Comparison of ENCODE assay signal across 8 cellular contexts in genomic region chr22:30302810-30303138, GRCh38. TPM values are rescaled to one million over a fixed set of nuclear protein-coding genes. Genes with fewer than 3 reads are reported as not detected.
A peak's percentile ranks its signal among the peaks of the same experiment; 100 is the strongest.
DNase-seq lines count a peak whose midpoint lies in the region; ATAC-seq, FAIRE-seq and TF ChIP-seq lines count a peak whose summit lies in the region.
"Had no signal": no experiment of that assay in that cellular context is flagged by ENCODE, and none has a peak within 500 bp of the region (broad histone marks: within the 10 kb centered on the region; RNA-seq: fewer than 3 reads in every experiment).

No MANE protein-coding gene starts in this region.

- DNase-seq in bronchial epithelial cell (ENCODE audit: low read depth) (peak; percentile 29), HK-2 (ENCODE audit: unreplicated experiment) (no peak)
- DNase-seq: NCI-H2081 treated with DMSO at 0.1 percent for 48 hours had no signal

- H3F3A ChIP-seq in OCI-LY1 (ENCODE audit: insufficient read depth, low read length) = 0 out of 2 replicates have a peak, but pooled peaks cover 3% of the 10 kb centered on the region

- no peaks in the 10 kb centered on the region for H3K79me2 ChIP-seq in OCI-LY1 (ENCODE audit: insufficient read depth, low read length)

- H3K9ac ChIP-seq in OCI-LY1 (ENCODE audit: low read length) = no peak overlapping the region; the same call in 1 of the 2 replicates

- peaks cover 15% of the 10 kb centered on the region; the same call in 1 of the 2 replicates for H3K36me3 ChIP-seq in OCI-LY1 (ENCODE audit: insufficient read depth, low read length)
- peaks cover 5% of the 10 kb centered on the region for H3K36me3 ChIP-seq in bronchial epithelial cell (ENCODE audit: control insufficient read depth, insufficient read depth, low read length)

- peak overlapping the region; percentile 99 for H3K27ac ChIP-seq in OCI-LY1 (ENCODE audit: low read depth, low read length, poor library complexity, severe bottlenecking)
- H3K27ac ChIP-seq in skin epidermis = peak overlapping the region in 20 of 21 experiments; percentile 42 to 97 (median 86)

- H3K9me2 ChIP-seq in OCI-LY1 (ENCODE audit: low read depth, low read length) = no peaks in the 10 kb centered on the region

- FAIRE-seq in bronchial epithelial cell (lab: Jason Lieb, UNC) = no peak

- H3K4me1 ChIP-seq in OCI-LY1 (ENCODE audit: insufficient read depth, low read length, severe bottlenecking) = peaks cover 62% of the 10 kb centered on the region

- no peaks in the 10 kb centered on the region for H3K27me3 ChIP-seq in OCI-LY1 (ENCODE audit: insufficient read depth, low read length)
- no peaks in the 10 kb centered on the region for H3K27me3 ChIP-seq in bronchial epithelial cell (ENCODE audit: control insufficient read depth, insufficient read depth, low read length)
- H3K27me3 ChIP-seq: foreskin keratinocyte had no signal

- H3K4me2 ChIP-seq in OCI-LY1 (ENCODE audit: low read length) = peak overlapping the region; percentile 28; the same call in 1 of the 2 replicates

- H3K4me3 ChIP-seq in OCI-LY1 (ENCODE audit: low read depth, low read length, poor library complexity, severe bottlenecking) = no peak overlapping the region
- no peak overlapping the region for H3K4me3 ChIP-seq in bronchial epithelial cell (ENCODE audit: low read depth, low read length)
- H3K4me3 ChIP-seq in skin epidermis = no peak overlapping the region

- H2AFZ ChIP-seq in OCI-LY1 (ENCODE audit: low read length) = no peak overlapping the region

- TF ChIP-seq CTCF in OCI-LY1 (IDR thresholded peaks at IDR 0.05; ENCODE audit: low read length) (no peak), bronchial epithelial cell (IDR thresholded peaks at IDR 0.05; ENCODE audit: insufficient read depth, low read length, severe bottlenecking) (no peak)

- ATAC-seq in GM19324 (IDR thresholded peaks at IDR 0.05; ENCODE audit: low FRiP score, unreplicated experiment) = no peak
- no peak for ATAC-seq in HG02840 (IDR thresholded peaks at IDR 0.05; ENCODE audit: low FRiP score, unreplicated experiment)

- H3K9me3 ChIP-seq in OCI-LY1 (ENCODE audit: low read length) = no peaks in the 10 kb centered on the region

- H4K20me1 ChIP-seq in OCI-LY1 (ENCODE audit: insufficient read depth, low read length) = no peaks in the 10 kb centered on the region

RNA-seq across cellular contexts. Expression of gene CASTOR1, which starts 13.5 kb away (rescaled TPM):
- 2.4 and 7.0 TPM in 2 replicates for total RNA-seq in bronchial epithelial cell

RNA-seq across cellular contexts. Expression of gene TBC1D10A, which starts 24.0 kb away (rescaled TPM):
- 6.6 and 12.2 TPM in 2 replicates for total RNA-seq in bronchial epithelial cell

RNA-seq across cellular contexts. Expression of gene OSM, which starts 36.1 kb away (rescaled TPM):
- not detected in 2 replicates for total RNA-seq in bronchial epithelial cell
- total RNA-seq: foreskin keratinocyte had no signal

RNA-seq across cellular contexts. Expression of gene SF3A1, which starts 53.9 kb away (rescaled TPM):
- total RNA-seq in bronchial epithelial cell = 17.9 and 20.1 TPM in 2 replicates

RNA-seq across cellular contexts. Expression of gene CCDC157, which starts 54.0 kb away (rescaled TPM):
- 0.38 and 0.53 TPM in 2 replicates for total RNA-seq in bronchial epithelial cell
